23 cellular contexts compared by ENCODE assay signal in genomic region chr22:23553922-23554870, GRCh38. TPM values are rescaled to one million over a fixed set of nuclear protein-coding genes. Genes with fewer than 3 reads are reported as not detected.
DNase-seq lines count a peak whose midpoint lies in the region; ATAC-seq, FAIRE-seq and TF ChIP-seq lines count a peak whose summit lies in the region.
"Had no signal": no experiment of that assay in that cellular context is flagged by ENCODE, and none has a peak within 500 bp of the region (broad histone marks: within the 10 kb centered on the region; RNA-seq: fewer than 3 reads in every experiment).

No MANE protein-coding gene starts in this region.

- FAIRE-seq in kidney (lab: Jason Lieb, UNC), result no peak
- FAIRE-seq: G401.6, GM18507, GM19239, HTR-8/SVneo had no signal

- H3K9ac ChIP-seq in kidney (ENCODE audit: low read length in 2 of 2), result no peak overlapping the region
- H3K9ac ChIP-seq: BLaER1 had no signal

- no peaks in the 10 kb centered on the region for H3K9me3 ChIP-seq in kidney (ENCODE audit: control insufficient read depth in 1 of 2, low read length in 2 of 2)

- H3K27me3 Mint-ChIP-seq in activated naive CD4-positive, alpha-beta T cell treated with anti-CD3 and anti-CD28 coated beads, Interleukin-2, amount 10 ng/mL, durations not matched to agents 7 days and 5 days, result peaks cover 14% of the 10 kb centered on the region

- peak; percentile 7 for DNase-seq in activated naive CD4-positive, alpha-beta T cell treated with anti-CD3 and anti-CD28 coated beads, Interleukin-2, amount 10 ng/mL, durations not matched to agents 7 days and 5 days
- no peak for DNase-seq in activated naive CD4-positive, alpha-beta T cell treated with Interleukin-2 at 50 U/mL for 16 hours
- peak; percentile 53 for DNase-seq in kidney
- DNase-seq in retina, result peak; percentile 51
- DNase-seq in HCEC 1CT, result no peak
- DNase-seq: Calu3, GOT3, NCI-H1105 treated with DMSO at 0.1 percent for 48 hours, NCI-H2029 treated with DMSO at 0.1 percent for 48 hours, NCI-H2171 treated with DMSO at 0.1 percent for 48 hours, NCI-H524 treated with DMSO at 0.1 percent for 48 hours, NCI-H82 had no signal

- CTCF ChIA-PET in activated naive CD4-positive, alpha-beta T cell treated with anti-CD3 and anti-CD28 coated beads, Interleukin-2, amount 10 ng/mL, durations not matched to agents 7 days and 5 days (lab: Charles Lee), result no interaction called here

- H3K4me1 ChIP-seq in kidney (ENCODE audit: control insufficient read depth in 1 of 2, insufficient read depth in 1 of 2, low read depth in 1 of 2, low read length in 2 of 2), result peaks cover 0 to 2% of the 10 kb centered on the region in 2 donors

- H3K4me1 Mint-ChIP-seq in activated naive CD4-positive, alpha-beta T cell treated with anti-CD3 and anti-CD28 coated beads, Interleukin-2, amount 10 ng/mL, durations not matched to agents 7 days and 5 days, result no peaks in the 10 kb centered on the region

- H3K27ac Mint-ChIP-seq in activated naive CD4-positive, alpha-beta T cell treated with anti-CD3 and anti-CD28 coated beads, Interleukin-2, amount 10 ng/mL, durations not matched to agents 7 days and 5 days, result no peak overlapping the region
- H3K27ac Mint-ChIP-seq: CD4-positive, alpha-beta T cell had no signal

- H3K27ac ChIP-seq in kidney (ENCODE audit: low read depth in 2 of 2, low read length in 2 of 2), result no peak overlapping the region
- H3K27ac ChIP-seq: BLaER1 had no signal

- H3K9me3 Mint-ChIP-seq in activated naive CD4-positive, alpha-beta T cell treated with anti-CD3 and anti-CD28 coated beads, Interleukin-2, amount 10 ng/mL, durations not matched to agents 7 days and 5 days, result no peaks in the 10 kb centered on the region
- H3K9me3 Mint-ChIP-seq: CD4-positive, alpha-beta T cell had no signal

- no peak overlapping the region for H3K4me3 Mint-ChIP-seq in activated naive CD4-positive, alpha-beta T cell treated with anti-CD3 and anti-CD28 coated beads, Interleukin-2, amount 10 ng/mL, durations not matched to agents 7 days and 5 days
- H3K4me3 Mint-ChIP-seq: CD4-positive, alpha-beta T cell had no signal

- intact Hi-C loops in kidney (cut with DNase I), result no loop called here

- no peaks in the 10 kb centered on the region for H3K36me3 Mint-ChIP-seq in activated naive CD4-positive, alpha-beta T cell treated with anti-CD3 and anti-CD28 coated beads, Interleukin-2, amount 10 ng/mL, durations not matched to agents 7 days and 5 days

- no peaks in the 10 kb centered on the region for H3K36me3 ChIP-seq in kidney (ENCODE audit: control insufficient read depth in 1 of 2, insufficient read depth in 2 of 2, low read length in 2 of 2)

- H3K4me3 ChIP-seq in kidney (ENCODE audit: low read length in 2 of 2), result no peak overlapping the region
- H3K4me3 ChIP-seq: BLaER1 had no signal

- no peak for TF ChIP-seq CTCF in kidney (IDR thresholded peaks at IDR 0.05; ENCODE audit: borderline replicate concordance, extremely low read depth, insufficient read depth)

- ATAC-seq in HG03469 (IDR thresholded peaks at IDR 0.05; ENCODE audit: unreplicated experiment), result no peak
- ATAC-seq in HG03135 (IDR thresholded peaks at IDR 0.05; ENCODE audit: unreplicated experiment), result no peak
- ATAC-seq: HCT116, Panc1 had no signal

RNA-seq across cellular contexts. Expression of gene IGLL1, which starts 25.9 kb away (rescaled TPM):
- total RNA-seq in kidney, result not detected
- polyA plus RNA-seq in kidney (ENCODE audit: insufficient read depth, low read depth, low replicate concordance), result not detected
- total RNA-seq: Calu3; CD4-positive, alpha-beta T cell; Daoy had no signal

Comparison
In these comparisons a context has a peak if more than half of its experiments do, and no peak if none do; other contexts are left out.
1. DNase-seq: peak in activated naive CD4-positive, alpha-beta T cell treated with anti-CD3 and anti-CD28 coated beads, Interleukin-2, amount 10 ng/mL, durations not matched to agents 7 days and 5 days (single experiment), kidney (single experiment) and retina (single experiment); none in activated naive CD4-positive, alpha-beta T cell treated with Interleukin-2 at 50 U/mL for 16 hours (single experiment) and HCEC 1CT (single experiment).